16 cellular contexts compared by ENCODE assay signal in genomic region chr14:55433880-55434804, GRCh38. TPM values are rescaled to one million over a fixed set of nuclear protein-coding genes. Genes with fewer than 3 reads are reported as not detected.
A peak's percentile ranks its signal among the peaks of the same experiment; 100 is the strongest.
DNase-seq lines count a peak whose midpoint lies in the region; ATAC-seq and TF ChIP-seq lines count a peak whose summit lies in the region.
"Had no signal": no experiment of that assay in that cellular context is flagged by ENCODE, and none has a peak within 500 bp of the region (broad histone marks: within the 10 kb centered on the region; RNA-seq: fewer than 3 reads in every experiment).

No MANE protein-coding gene starts in this region.

- TF ChIP-seq CTCF in GM23338 (conservative IDR thresholded peaks at IDR 0.05; ENCODE audit: low read depth in 2 of 2) = no peak

- H3K4me3 Mint-ChIP-seq in T-helper 1 cell treated with Interleukin-12 subunit alpha and Interleukin-12 subunit beta and Interleukin-4 antibody, amounts not matched to agents 30 μg/mL and 1 μg/mL, for 36 hours = peak overlapping the region; percentile 25
- no peak overlapping the region for H3K4me3 Mint-ChIP-seq in GM23338
- H3K4me3 Mint-ChIP-seq in naive thymus-derived CD8-positive, alpha-beta T cell = peak overlapping the region; percentile 29 to 77 (median 62)

- H3K27me3 ChIP-seq in GM23338 (ENCODE audit: insufficient read depth) = no peaks in the 10 kb centered on the region
- H3K27me3 ChIP-seq: Peyer's patch had no signal

- no peaks in the 10 kb centered on the region for H3K9me2 ChIP-seq in GM23338 (ENCODE audit: insufficient read depth)

- H3K36me3 Mint-ChIP-seq in T-helper 1 cell treated with Interleukin-12 subunit alpha and Interleukin-12 subunit beta and Interleukin-4 antibody, amounts not matched to agents 30 μg/mL and 1 μg/mL, for 36 hours (ENCODE audit: low read depth) = no peaks in the 10 kb centered on the region
- no peaks in the 10 kb centered on the region for H3K36me3 Mint-ChIP-seq in GM23338 (ENCODE audit: low read depth)
- no peaks in the 10 kb centered on the region for H3K36me3 Mint-ChIP-seq in naive thymus-derived CD8-positive, alpha-beta T cell

- no peaks in the 10 kb centered on the region for H3K36me3 ChIP-seq in GM23338 (ENCODE audit: insufficient read depth)
- H3K36me3 ChIP-seq: Peyer's patch had no signal

- H3K4me2 ChIP-seq in GM23338 = no peak overlapping the region

- no peaks in the 10 kb centered on the region for H3K79me2 ChIP-seq in GM23338 (replicated peaks; ENCODE audit: insufficient read depth)

- POLR2A ChIA-PET in naive thymus-derived CD8-positive, alpha-beta T cell (lab: Charles Lee) = no interaction called here

- no peaks in the 10 kb centered on the region for H3K9me3 Mint-ChIP-seq in T-helper 1 cell treated with Interleukin-12 subunit alpha and Interleukin-12 subunit beta and Interleukin-4 antibody, amounts not matched to agents 30 μg/mL and 1 μg/mL, for 36 hours
- no peaks in the 10 kb centered on the region for H3K9me3 Mint-ChIP-seq in GM23338
- no peaks in the 10 kb centered on the region for H3K9me3 Mint-ChIP-seq in naive thymus-derived CD8-positive, alpha-beta T cell

- no peaks in the 10 kb centered on the region for H4K20me1 ChIP-seq in GM23338 (replicated peaks; ENCODE audit: insufficient read depth)

- no peak overlapping the region for H3K4me3 ChIP-seq in GM23338
- H3K4me3 ChIP-seq: Peyer's patch had no signal

- peak overlapping the region; percentile 9; the same call in 1 of the 2 replicates for H2AFZ ChIP-seq in GM23338

- DNase-seq in T-helper 1 cell (no peak), GM23338 (ENCODE audit: low spot score) (no peak)
- peak; percentile 28 to 32 for DNase-seq in activated T-cell treated with anti-CD3 and anti-CD28 coated beads, Interleukin-2, amount 50 U/mL, for 48 hours
- DNase-seq in naive thymus-derived CD8-positive, alpha-beta T cell = peak in 3 of 10 donors; percentile 15 to 29 (median 21)
- DNase-seq: 8988T; activated CD4-positive, CD25-positive, alpha-beta regulatory T cell treated with anti-CD3 and anti-CD28 coated beads, Interleukin-2, amount 50 U/mL, for 72 hours; activated gamma-delta T cell treated with Interleukin-2 at 50 U/mL for 16 hours; foreskin fibroblast; Peyer's patch; posterior cingulate gyrus had no signal

- peaks cover 7% of the 10 kb centered on the region; the same call in 1 of the 2 replicates for H3K4me1 ChIP-seq in GM23338 (ENCODE audit: insufficient read depth)
- H3K4me1 ChIP-seq: Peyer's patch had no signal

- H3F3A ChIP-seq in GM23338 (replicated peaks; ENCODE audit: low read depth) = no peaks in the 10 kb centered on the region

- no peak overlapping the region for H3K27ac Mint-ChIP-seq in T-helper 1 cell treated with Interleukin-12 subunit alpha and Interleukin-12 subunit beta and Interleukin-4 antibody, amounts not matched to agents 30 μg/mL and 1 μg/mL, for 36 hours
- H3K27ac Mint-ChIP-seq in GM23338 = peak overlapping the region; percentile 36; the same call in 1 of the 2 replicates
- H3K27ac Mint-ChIP-seq in naive thymus-derived CD8-positive, alpha-beta T cell = peak overlapping the region in 9 of 10 donors; percentile 51 to 87 (median 75)

- H3K27ac ChIP-seq in GM23338 (ENCODE audit: low read depth) = no peak overlapping the region
- H3K27ac ChIP-seq: Peyer's patch had no signal

- H3K27me3 Mint-ChIP-seq in T-helper 1 cell treated with Interleukin-12 subunit alpha and Interleukin-12 subunit beta and Interleukin-4 antibody, amounts not matched to agents 30 μg/mL and 1 μg/mL, for 36 hours (ENCODE audit: low read depth) = peaks cover 4% of the 10 kb centered on the region
- H3K27me3 Mint-ChIP-seq in GM23338 (ENCODE audit: insufficient read depth, low read depth, poor library complexity) = no peaks in the 10 kb centered on the region
- H3K27me3 Mint-ChIP-seq in naive thymus-derived CD8-positive, alpha-beta T cell = peaks cover 0 to 3% (median 0%) of the 10 kb centered on the region in 5 donors

- no peak for ATAC-seq in GM23338
- ATAC-seq in naive thymus-derived CD8-positive, alpha-beta T cell = peak; percentile 16 to 24
- no peak for ATAC-seq in GM18519 (IDR thresholded peaks at IDR 0.05; ENCODE audit: low FRiP score, unreplicated experiment)
- no peak for ATAC-seq in HG03108 (IDR thresholded peaks at IDR 0.05; ENCODE audit: unreplicated experiment)
- no peak for ATAC-seq in HG03521 (IDR thresholded peaks at IDR 0.05; ENCODE audit: unreplicated experiment)

- H3K4me1 Mint-ChIP-seq in T-helper 1 cell treated with Interleukin-12 subunit alpha and Interleukin-12 subunit beta and Interleukin-4 antibody, amounts not matched to agents 30 μg/mL and 1 μg/mL, for 36 hours (ENCODE audit: low read depth) = peaks cover 18% of the 10 kb centered on the region
- H3K4me1 Mint-ChIP-seq in GM23338 = peaks cover 15% of the 10 kb centered on the region; the same call in 2 of the 3 replicates
- H3K4me1 Mint-ChIP-seq in naive thymus-derived CD8-positive, alpha-beta T cell = peaks cover 15 to 34% (median 32%) of the 10 kb centered on the region in 4 donors

TF ChIP-seq in GM23338, 12 proteins besides CTCF, POLR2A, EP300 and RAD21:
- TF ChIP-seq NANOG (IDR thresholded peaks at IDR 0.05; ENCODE audit: borderline replicate concordance) (no peak), POLR2AphosphoS5 (IDR thresholded peaks at IDR 0.05; ENCODE audit: low read depth) (no peak), CREB1 (CRISPR knock-in tag; IDR thresholded peaks at IDR 0.05; ENCODE audit: low read depth) (no peak), ZNF114 (CRISPR knock-in tag; IDR thresholded peaks at IDR 0.05) (no peak), ETS1 (IDR thresholded peaks at IDR 0.05) (no peak), EZH2phosphoT487 (IDR thresholded peaks at IDR 0.05; ENCODE audit: unreplicated experiment) (no peak)

RNA-seq across cellular contexts. Expression of gene TBPL2, which starts 6.3 kb away (rescaled TPM):
- 0.24 TPM in 1 of 2 replicates, not detected in the other for total RNA-seq in GM23338 (2014; rRNA removed; shearing (Covaris generic))
- polyA plus RNA-seq in GM23338 (2016; fragmentation: Nextera tagmentation; extraction: Ambion mirVana) = not detected in 2 replicates
- not detected for total RNA-seq in naive thymus-derived CD8-positive, alpha-beta T cell
- polyA plus RNA-seq in naive thymus-derived CD8-positive, alpha-beta T cell = not detected
- total RNA-seq: LHCN-M2, liver, Peyer's patch had no signal
- polyA plus RNA-seq: liver had no signal

RNA-seq across cellular contexts. Expression of gene ATG14, which starts 22.5 kb away (rescaled TPM):
- 15.2 and 15.6 TPM in 2 replicates for total RNA-seq in GM23338 (2014; rRNA removed; shearing (Covaris generic))
- 6.9 and 7.3 TPM in 2 replicates for polyA plus RNA-seq in GM23338 (2016; fragmentation: Nextera tagmentation; extraction: Ambion mirVana)
- 10 to 100 TPM; 15.7 to 17.6 TPM for total RNA-seq in naive thymus-derived CD8-positive, alpha-beta T cell
- polyA plus RNA-seq in naive thymus-derived CD8-positive, alpha-beta T cell = 1 to 10 TPM; 5.2 to 6.3 (median 5.3) TPM

Comparison
In these comparisons a context has a peak if more than half of its experiments do, and no peak if none do; other contexts are left out.
1. DNase-seq: peak in activated T-cell treated with anti-CD3 and anti-CD28 coated beads, Interleukin-2, amount 50 U/mL, for 48 hours (2 of 2); none in T-helper 1 cell (0 of 5) and GM23338 (single experiment).
2. ATAC-seq: peak in naive thymus-derived CD8-positive, alpha-beta T cell (2 of 2); none in GM23338 (single experiment), GM18519 (single experiment), HG03108 (single experiment) and HG03521 (single experiment).